In genomic region chr4:1683371-1683902, GRCh38 we compare ENCODE assay signal across 8 cellular contexts. TPM values are rescaled to one million over a fixed set of nuclear protein-coding genes. Genes with fewer than 3 reads are reported as not detected.
DNase-seq lines count a peak whose midpoint lies in the region; ATAC-seq and TF ChIP-seq lines count a peak whose summit lies in the region.

No MANE protein-coding gene starts in this region.

- CTCF ChIA-PET in SK-N-SH (lab: Yijun Ruan, JAX), result interaction anchor here (6.2 kb wide), 1 partner anchor 9 kb away, joined by 32 read pairs; no protein-coding TSS in a partner anchor

- H3F3A ChIP-seq in SK-N-SH (replicated peaks; ENCODE audit: insufficient read depth), result peaks cover 23% of the 10 kb centered on the region

- DNase-seq in EH (ENCODE audit: low read depth) (peak; percentile 89), HFF-Myc (ENCODE audit: extremely low read depth, low read depth) (peak; percentile 52), SK-N-SH (no peak), dermis microvascular lymphatic vessel endothelial cell (ENCODE audit: low read depth in 2 of 2) (peak; percentile 3 to 44), lower lobe of right lung (peak; percentile 57), stromal cell of bone marrow (ENCODE audit: low read depth) (peak; percentile 80), KG1 (lab: John Stamatoyannopoulos, UW) (no peak)

- H3K36me3 ChIP-seq in SK-N-SH (replicated peaks in 1 of 2; ENCODE audit: control insufficient read depth in 1 of 2, insufficient read depth in 2 of 2, low read length in 1 of 2) (no peaks in the 10 kb centered on the region), lower lobe of right lung (no peaks in the 10 kb centered on the region)

- peak overlapping the region; percentile 93 for H3K4me2 ChIP-seq in SK-N-SH

- no peak for TF ChIP-seq EP300 in SK-N-SH (IDR thresholded peaks at IDR 0.05; ENCODE audit: borderline replicate concordance in 1 of 2, low read depth in 1 of 2, low read length in 1 of 2)

- H3K9ac ChIP-seq in SK-N-SH, result peak overlapping the region; percentile 88

- no peak for TF ChIP-seq CTCF in HFF-Myc (IDR thresholded peaks at IDR 0.05; ENCODE audit: low read depth, low read length, missing control alignments)
- TF ChIP-seq CTCF in SK-N-SH (IDR thresholded peaks at IDR 0.05), result no peak
- TF ChIP-seq CTCF in lower lobe of right lung (IDR thresholded peaks at IDR 0.05), result no peak

- peaks cover 4 to 13% of the 10 kb centered on the region in 2 experiments; a peak in 2 of 4 replicates for H3K4me1 ChIP-seq in SK-N-SH (ENCODE audit: control insufficient read depth in 1 of 2, insufficient read depth in 2 of 2, low read depth in 1 of 2, low read length in 1 of 2)
- peaks cover 15% of the 10 kb centered on the region for H3K4me1 ChIP-seq in lower lobe of right lung

- no peak for TF ChIP-seq RAD21 in SK-N-SH (IDR thresholded peaks at IDR 0.05; ENCODE audit: low read length)

- H3K4me3 ChIP-seq in HFF-Myc (replicated peaks; ENCODE audit: low read depth, low read length) (peak overlapping the region; percentile 55), SK-N-SH (ENCODE audit: low read depth in 2 of 2, low read length in 1 of 2) (peak overlapping the region; percentile 65 to 67), lower lobe of right lung (peak overlapping the region; percentile 73)

- H3K27me3 ChIP-seq in SK-N-SH (ENCODE audit: insufficient read depth) (no peaks in the 10 kb centered on the region), lower lobe of right lung (ENCODE audit: low read depth) (no peaks in the 10 kb centered on the region)

- 10% methylated on average over 13 of the region's 30 CpGs for WGBS in SK-N-SH (ENCODE audit: low lambda C conversion rate)

- POLR2A ChIA-PET in SK-N-SH (lab: Yijun Ruan, JAX), result no interaction called here

- intact Hi-C loops in lower lobe of right lung (cut with DNase I), result no loop called here

- no peaks in the 10 kb centered on the region for H3K9me3 ChIP-seq in SK-N-SH
- H3K9me3 ChIP-seq in lower lobe of right lung, result no peaks in the 10 kb centered on the region

- H3K79me2 ChIP-seq in SK-N-SH (ENCODE audit: insufficient read depth), result peaks cover 11% of the 10 kb centered on the region

- no peaks in the 10 kb centered on the region for H3K9me2 ChIP-seq in SK-N-SH

- peak overlapping the region; percentile 89; the same call in 1 of the 2 replicates for H2AFZ ChIP-seq in SK-N-SH (ENCODE audit: low read depth)

- H3K27ac ChIP-seq in SK-N-SH (ENCODE audit: low read depth in 2 of 2, low read length in 1 of 2) (peak overlapping the region; percentile 61 to 94), lower lobe of right lung (peak overlapping the region; percentile 76)

- no peaks in the 10 kb centered on the region for H4K20me1 ChIP-seq in SK-N-SH (ENCODE audit: insufficient read depth)

- ATAC-seq in lower lobe of right lung (peak; percentile 1 to 23), GM18870 (IDR thresholded peaks at IDR 0.05; ENCODE audit: unreplicated experiment) (no peak)

TF ChIP-seq in SK-N-SH, 30 proteins besides CTCF, POLR2A, EP300 and RAD21:
- TF ChIP-seq FOSL2 (IDR thresholded peaks at IDR 0.05; ENCODE audit: borderline replicate concordance, low read depth), result peak; percentile 37; the same call in 1 of the 2 replicates
- peak; percentile 38 for TF ChIP-seq PBX3 (IDR thresholded peaks at IDR 0.05)
- TF ChIP-seq SMC3 (IDR thresholded peaks at IDR 0.05; ENCODE audit: low read depth, low read length), result no peak
- TF ChIP-seq NFIC (IDR thresholded peaks at IDR 0.05; ENCODE audit: borderline replicate concordance), result peak; percentile 65; the same call in 1 of the 2 replicates
- 0 out of 2 replicates have a peak, but pooled peaks have one; percentile 13 for TF ChIP-seq SIN3A (IDR thresholded peaks at IDR 0.05; ENCODE audit: borderline replicate concordance, low read depth, low read length)
- TF ChIP-seq JUND (IDR thresholded peaks at IDR 0.05), result peak; percentile 21; the same call in 1 of the 2 replicates
- no peak for TF ChIP-seq YY1 (IDR thresholded peaks at IDR 0.05; ENCODE audit: low read depth)

RNA-seq across cellular contexts. Expression of gene FAM53A, which starts 0.7 kb away (rescaled TPM):
- polyA plus RNA-seq in SK-N-SH (2012; rRNA removed), result 7.6 and 8.3 TPM in 2 replicates
- polyA plus RNA-seq in SK-N-SH (2012; cell fraction: cytosol; rRNA removed), result 2.8 and 6.0 TPM in 2 replicates
- polyA plus RNA-seq in SK-N-SH (2012; cell fraction: nucleus; rRNA removed), result 12.1 and 12.9 TPM in 2 replicates
- total RNA-seq in dermis microvascular lymphatic vessel endothelial cell, result 0.26 and 1.4 TPM in 2 replicates
- 1.7 TPM for total RNA-seq in lower lobe of right lung

RNA-seq across cellular contexts. Expression of gene SLBP, which starts 28.7 kb away (rescaled TPM):
- 51.5 and 64.3 TPM in 2 replicates for polyA plus RNA-seq in SK-N-SH (2012; rRNA removed)
- 69.5 and 78.4 TPM in 2 replicates for polyA plus RNA-seq in SK-N-SH (2012; cell fraction: cytosol; rRNA removed)
- polyA plus RNA-seq in SK-N-SH (2012; cell fraction: nucleus; rRNA removed), result 30.8 and 40.1 TPM in 2 replicates
- total RNA-seq in dermis microvascular lymphatic vessel endothelial cell (49.3 and 56.8 TPM in 2 replicates), lower lobe of right lung (31.6 TPM)

RNA-seq across cellular contexts. Expression of gene TMEM129, which starts 37.7 kb away (rescaled TPM):
- polyA plus RNA-seq in SK-N-SH (2012; rRNA removed), result 36.5 and 43.9 TPM in 2 replicates
- polyA plus RNA-seq in SK-N-SH (2012; cell fraction: cytosol; rRNA removed), result 16.4 and 29.5 TPM in 2 replicates
- 68.2 and 69.8 TPM in 2 replicates for polyA plus RNA-seq in SK-N-SH (2012; cell fraction: nucleus; rRNA removed)
- total RNA-seq in dermis microvascular lymphatic vessel endothelial cell (19.8 and 35.1 TPM in 2 replicates), lower lobe of right lung (30.9 TPM)

RNA-seq across cellular contexts. Expression of gene TACC3, which starts 37.9 kb away (rescaled TPM):
- 29.2 and 49.5 TPM in 2 replicates for polyA plus RNA-seq in SK-N-SH (2012; rRNA removed)
- 24.5 and 30.6 TPM in 2 replicates for polyA plus RNA-seq in SK-N-SH (2012; cell fraction: cytosol; rRNA removed)
- polyA plus RNA-seq in SK-N-SH (2012; cell fraction: nucleus; rRNA removed), result 89.9 and 151 TPM in 2 replicates
- total RNA-seq in dermis microvascular lymphatic vessel endothelial cell, result 9.6 and 13.9 TPM in 2 replicates
- total RNA-seq in lower lobe of right lung, result 19.3 TPM

Comparison
In these comparisons a context has a peak if more than half of its experiments do, and no peak if none do; other contexts are left out.
1. DNase-seq: peak in EH (single experiment), HFF-Myc (single experiment), dermis microvascular lymphatic vessel endothelial cell (2 of 2), lower lobe of right lung (single experiment) and stromal cell of bone marrow (single experiment); none in SK-N-SH (single experiment) and KG1 (single experiment).
2. Peak in every context shown above with its lines, with median percentiles within 50 percentile points of each other: H3K4me3 ChIP-seq.